ENCODE assay signal across 8 cellular contexts in the genomic region with DNA sequence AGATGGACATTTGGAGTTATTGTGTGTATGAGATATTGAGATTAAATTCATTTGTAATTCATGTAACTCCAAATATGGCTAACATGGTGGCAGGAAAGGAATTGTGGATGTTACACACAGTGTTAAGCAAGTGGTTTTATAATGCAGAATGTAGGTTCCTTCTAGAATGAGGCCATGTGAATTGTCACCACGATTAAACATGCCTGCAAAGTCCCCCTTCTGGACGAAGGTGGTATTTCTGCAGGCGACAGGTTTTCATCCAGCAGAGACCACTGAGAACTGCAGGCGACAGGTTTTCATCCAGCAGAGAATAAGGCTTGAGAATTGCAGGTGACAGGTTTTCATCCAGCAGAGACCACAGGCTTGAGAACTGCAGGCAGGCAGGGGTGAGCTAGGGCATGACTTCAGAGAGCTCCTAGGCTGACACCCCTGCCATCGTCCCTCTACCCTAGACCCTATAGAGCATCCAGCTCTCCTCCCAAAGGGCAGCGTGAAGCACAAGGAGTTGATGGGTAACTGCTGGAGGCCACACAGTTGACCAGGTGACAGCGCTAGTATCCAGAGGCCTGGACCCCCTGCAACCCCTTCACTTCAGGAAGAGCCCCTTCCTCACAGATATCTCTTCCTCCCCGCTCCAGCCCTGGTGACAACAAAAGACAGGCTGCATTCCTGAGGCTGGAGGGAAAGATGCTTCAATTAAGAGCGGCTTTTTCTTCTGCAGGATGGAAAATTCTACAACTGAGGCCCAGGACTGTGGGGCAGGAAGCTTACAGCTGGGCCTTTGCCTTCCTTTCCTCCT.
DNase-seq lines count a peak whose midpoint lies in the region; ATAC-seq and TF ChIP-seq lines count a peak whose summit lies in the region.

No MANE protein-coding gene starts in this region.

- peaks cover 5% of the 10 kb centered on the region for H3K27me3 Mint-ChIP-seq in neural progenitor cell (ENCODE audit: insufficient read depth, low read depth)

- TF ChIP-seq CTCF in epithelial cell of esophagus (IDR thresholded peaks at IDR 0.05; ENCODE audit: insufficient read depth, low read depth, low read length, missing control alignments) (peak; percentile 67), neural progenitor cell (IDR thresholded peaks at IDR 0.05) (peak; percentile 78), vagina (IDR thresholded peaks at IDR 0.05) (peak in 2 of 3 experiments; percentile 32 to 39)

- H3K4me2 ChIP-seq in neural progenitor cell: peak overlapping the region; percentile 60

- no peaks in the 10 kb centered on the region for H4K20me1 ChIP-seq in neural progenitor cell (ENCODE audit: low read depth)

- H3K79me2 ChIP-seq in neural progenitor cell (ENCODE audit: low read depth): no peaks in the 10 kb centered on the region

- H3F3A ChIP-seq in neural progenitor cell (ENCODE audit: low read depth): peaks cover 16% of the 10 kb centered on the region

- no peak for TF ChIP-seq POLR2A in vagina (IDR thresholded peaks at IDR 0.05)

- H3K27me3 ChIP-seq in neural progenitor cell (no peaks in the 10 kb centered on the region), vagina (no peaks in the 10 kb centered on the region)

- H3K27ac Mint-ChIP-seq in neural progenitor cell: peak overlapping the region; percentile 22

- peaks cover 2% of the 10 kb centered on the region for H3K9me3 Mint-ChIP-seq in neural progenitor cell

- H2AFZ ChIP-seq in neural progenitor cell (replicated peaks): peak overlapping the region; percentile 48

- no peak overlapping the region for H3K4me3 Mint-ChIP-seq in neural progenitor cell

- intact Hi-C loops in vagina (cut with DNase I): no loop called here

- H3K36me3 Mint-ChIP-seq in neural progenitor cell: no peaks in the 10 kb centered on the region

- peaks cover 12% of the 10 kb centered on the region for H3K4me1 ChIP-seq in neural progenitor cell
- no peaks in the 10 kb centered on the region for H3K4me1 ChIP-seq in vagina

- H3K9ac ChIP-seq in neural progenitor cell: no peak overlapping the region

- ATAC-seq in GM21723 (IDR thresholded peaks at IDR 0.05; ENCODE audit: unreplicated experiment): no peak

- H3K36me3 ChIP-seq in neural progenitor cell (no peaks in the 10 kb centered on the region), vagina (no peaks in the 10 kb centered on the region)

- H3K4me1 Mint-ChIP-seq in neural progenitor cell: peaks cover 27% of the 10 kb centered on the region

- DNase-seq in AG20443 (ENCODE audit: low spot score): peak; percentile 58
- DNase-seq in GM19238 (ENCODE audit: insufficient read length, low spot score): peak; percentile 30
- DNase-seq in NCI-H446 treated with DMSO at 0.1 percent for 48 hours (lab: John Stamatoyannopoulos, UW): peak; percentile 9
- peak; percentile 3 to 25 for DNase-seq in activated CD8-positive, alpha-beta memory T cell treated with anti-CD3 and anti-CD28 coated beads for 1 hour (ENCODE audit: extremely low read depth in 1 of 2, low read depth in 1 of 2)
- peak; percentile 48 for DNase-seq in epithelial cell of esophagus (ENCODE audit: low read depth)
- peak; percentile 73 for DNase-seq in neural progenitor cell (ENCODE audit: low spot score)
- no peak for DNase-seq in vagina (ENCODE audit: extremely low spot score in 2 of 2)

- H3K9me3 ChIP-seq in neural progenitor cell (ENCODE audit: low read depth): no peaks in the 10 kb centered on the region
- peaks cover 6% of the 10 kb centered on the region for H3K9me3 ChIP-seq in vagina

- H3K27ac ChIP-seq in neural progenitor cell (no peak overlapping the region), vagina (no peak overlapping the region)

- no peak overlapping the region for H3K4me3 ChIP-seq in epithelial cell of esophagus (ENCODE audit: low read length)
- H3K4me3 ChIP-seq in neural progenitor cell: no peak overlapping the region
- H3K4me3 ChIP-seq in vagina: no peak overlapping the region

Comparison
In these comparisons a context has a peak if more than half of its experiments do, and no peak if none do; other contexts are left out.
1. DNase-seq: peak in AG20443 (single experiment), GM19238 (single experiment), NCI-H446 treated with DMSO at 0.1 percent for 48 hours (single experiment), activated CD8-positive, alpha-beta memory T cell treated with anti-CD3 and anti-CD28 coated beads for 1 hour (2 of 2), epithelial cell of esophagus (single experiment) and neural progenitor cell (single experiment); none in vagina (0 of 2).
2. Peak in every context shown above with its lines, with median percentiles within 50 percentile points of each other: CTCF ChIP-seq.